1 cellular context compared by ENCODE assay signal in genomic region chr1:244970661-244971523, GRCh38.
TF ChIP-seq lines count a peak whose summit lies in the region.

No MANE protein-coding gene starts in this region.

TF ChIP-seq in WTC11, 78 proteins besides CTCF, POLR2A, EP300 and RAD21 (continued from another document):
- TF ChIP-seq, protein P1, sequence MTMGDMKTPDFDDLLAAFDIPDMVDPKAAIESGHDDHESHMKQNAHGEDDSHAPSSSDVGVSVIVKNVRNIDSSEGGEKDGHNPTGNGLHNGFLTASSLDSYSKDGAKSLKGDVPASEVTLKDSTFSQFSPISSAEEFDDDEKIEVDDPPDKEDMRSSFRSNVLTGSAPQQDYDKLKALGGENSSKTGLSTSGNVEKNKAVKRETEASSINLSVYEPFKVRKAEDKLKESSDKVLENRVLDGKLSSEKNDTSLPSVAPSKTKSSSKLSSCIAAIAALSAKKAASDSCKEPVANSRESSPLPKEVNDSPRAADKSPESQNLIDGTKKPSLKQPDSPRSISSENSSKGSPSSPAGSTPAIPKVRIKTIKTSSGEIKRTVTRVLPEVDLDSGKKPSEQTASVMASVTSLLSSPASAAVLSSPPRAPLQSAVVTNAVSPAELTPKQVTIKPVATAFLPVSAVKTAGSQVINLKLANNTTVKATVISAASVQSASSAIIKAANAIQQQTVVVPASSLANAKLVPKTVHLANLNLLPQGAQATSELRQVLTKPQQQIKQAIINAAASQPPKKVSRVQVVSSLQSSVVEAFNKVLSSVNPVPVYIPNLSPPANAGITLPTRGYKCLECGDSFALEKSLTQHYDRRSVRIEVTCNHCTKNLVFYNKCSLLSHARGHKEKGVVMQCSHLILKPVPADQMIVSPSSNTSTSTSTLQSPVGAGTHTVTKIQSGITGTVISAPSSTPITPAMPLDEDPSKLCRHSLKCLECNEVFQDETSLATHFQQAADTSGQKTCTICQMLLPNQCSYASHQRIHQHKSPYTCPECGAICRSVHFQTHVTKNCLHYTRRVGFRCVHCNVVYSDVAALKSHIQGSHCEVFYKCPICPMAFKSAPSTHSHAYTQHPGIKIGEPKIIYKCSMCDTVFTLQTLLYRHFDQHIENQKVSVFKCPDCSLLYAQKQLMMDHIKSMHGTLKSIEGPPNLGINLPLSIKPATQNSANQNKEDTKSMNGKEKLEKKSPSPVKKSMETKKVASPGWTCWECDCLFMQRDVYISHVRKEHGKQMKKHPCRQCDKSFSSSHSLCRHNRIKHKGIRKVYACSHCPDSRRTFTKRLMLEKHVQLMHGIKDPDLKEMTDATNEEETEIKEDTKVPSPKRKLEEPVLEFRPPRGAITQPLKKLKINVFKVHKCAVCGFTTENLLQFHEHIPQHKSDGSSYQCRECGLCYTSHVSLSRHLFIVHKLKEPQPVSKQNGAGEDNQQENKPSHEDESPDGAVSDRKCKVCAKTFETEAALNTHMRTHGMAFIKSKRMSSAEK (CRISPR knock-in tag; IDR thresholded peaks at IDR 0.05; ENCODE audit: borderline replicate concordance) = peak; percentile 58; the same call in 1 of the 2 replicates
- TF ChIP-seq ZNF416 (CRISPR knock-in tag; IDR thresholded peaks at IDR 0.05) (no peak), EMX1 (CRISPR knock-in tag; IDR thresholded peaks at IDR 0.05) (0 out of 2 replicates have a peak, but pooled peaks have one; percentile 36), NFE2L1 (CRISPR knock-in tag; IDR thresholded peaks at IDR 0.05) (peak; percentile 74; the same call in 1 of the 2 replicates), ERG (CRISPR knock-in tag; IDR thresholded peaks at IDR 0.05) (no peak), GTF2I (CRISPR knock-in tag; conservative IDR thresholded peaks at IDR 0.05) (no peak), TEAD4 (CRISPR knock-in tag; IDR thresholded peaks at IDR 0.05) (no peak), RORB (CRISPR knock-in tag; IDR thresholded peaks at IDR 0.05) (no peak), FOXK1 (CRISPR knock-in tag; IDR thresholded peaks at IDR 0.05) (peak; percentile 72; the same call in 1 of the 2 replicates), SMAD4 (CRISPR knock-in tag; IDR thresholded peaks at IDR 0.05) (no peak), AR (CRISPR knock-in tag; IDR thresholded peaks at IDR 0.05) (peak; percentile 67; the same call in 1 of the 2 replicates), NR2C2 (CRISPR knock-in tag; IDR thresholded peaks at IDR 0.05) (no peak), GABPB1 (CRISPR knock-in tag; IDR thresholded peaks at IDR 0.05) (peak; percentile 37), ZNF219 (CRISPR knock-in tag; IDR thresholded peaks at IDR 0.05; ENCODE audit: borderline replicate concordance) (no peak), ZBTB21 (CRISPR knock-in tag; IDR thresholded peaks at IDR 0.05; ENCODE audit: borderline replicate concordance) (no peak), HMGXB4 (CRISPR knock-in tag; IDR thresholded peaks at IDR 0.05) (peak; percentile 98), PRRX2 (CRISPR knock-in tag; IDR thresholded peaks at IDR 0.05) (peak; percentile 24; the same call in 1 of the 2 replicates), FOXP1 (CRISPR knock-in tag; IDR thresholded peaks at IDR 0.05; ENCODE audit: borderline replicate concordance) (peak; percentile 63; the same call in 1 of the 2 replicates), KAT7 (CRISPR knock-in tag; IDR thresholded peaks at IDR 0.05; ENCODE audit: borderline replicate concordance) (0 out of 2 replicates have a peak, but pooled peaks have one; percentile 40), HMGA2 (CRISPR knock-in tag; IDR thresholded peaks at IDR 0.05) (no peak), SP1 (CRISPR knock-in tag; conservative IDR thresholded peaks at IDR 0.05) (0 out of 2 replicates have a peak, but pooled peaks have one; percentile 47), ZNF281 (CRISPR knock-in tag; IDR thresholded peaks at IDR 0.05) (no peak; the same call in 1 of the 2 replicates), TP53 (CRISPR knock-in tag; IDR thresholded peaks at IDR 0.05) (no peak; the same call in 1 of the 2 replicates), ZNF423 (CRISPR knock-in tag; IDR thresholded peaks at IDR 0.05) (peak; percentile 28; the same call in 1 of the 2 replicates), ETV6 (CRISPR knock-in tag; IDR thresholded peaks at IDR 0.05) (peak; percentile 41), FOXJ3 (CRISPR knock-in tag; IDR thresholded peaks at IDR 0.05; ENCODE audit: borderline replicate concordance) (no peak)
- TF ChIP-seq, protein P2, sequence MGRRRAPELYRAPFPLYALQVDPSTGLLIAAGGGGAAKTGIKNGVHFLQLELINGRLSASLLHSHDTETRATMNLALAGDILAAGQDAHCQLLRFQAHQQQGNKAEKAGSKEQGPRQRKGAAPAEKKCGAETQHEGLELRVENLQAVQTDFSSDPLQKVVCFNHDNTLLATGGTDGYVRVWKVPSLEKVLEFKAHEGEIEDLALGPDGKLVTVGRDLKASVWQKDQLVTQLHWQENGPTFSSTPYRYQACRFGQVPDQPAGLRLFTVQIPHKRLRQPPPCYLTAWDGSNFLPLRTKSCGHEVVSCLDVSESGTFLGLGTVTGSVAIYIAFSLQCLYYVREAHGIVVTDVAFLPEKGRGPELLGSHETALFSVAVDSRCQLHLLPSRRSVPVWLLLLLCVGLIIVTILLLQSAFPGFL (CRISPR knock-in tag; IDR thresholded peaks at IDR 0.05; ENCODE audit: borderline replicate concordance) = peak; percentile 26; the same call in 1 of the 2 replicates
- TF ChIP-seq, protein P3, sequence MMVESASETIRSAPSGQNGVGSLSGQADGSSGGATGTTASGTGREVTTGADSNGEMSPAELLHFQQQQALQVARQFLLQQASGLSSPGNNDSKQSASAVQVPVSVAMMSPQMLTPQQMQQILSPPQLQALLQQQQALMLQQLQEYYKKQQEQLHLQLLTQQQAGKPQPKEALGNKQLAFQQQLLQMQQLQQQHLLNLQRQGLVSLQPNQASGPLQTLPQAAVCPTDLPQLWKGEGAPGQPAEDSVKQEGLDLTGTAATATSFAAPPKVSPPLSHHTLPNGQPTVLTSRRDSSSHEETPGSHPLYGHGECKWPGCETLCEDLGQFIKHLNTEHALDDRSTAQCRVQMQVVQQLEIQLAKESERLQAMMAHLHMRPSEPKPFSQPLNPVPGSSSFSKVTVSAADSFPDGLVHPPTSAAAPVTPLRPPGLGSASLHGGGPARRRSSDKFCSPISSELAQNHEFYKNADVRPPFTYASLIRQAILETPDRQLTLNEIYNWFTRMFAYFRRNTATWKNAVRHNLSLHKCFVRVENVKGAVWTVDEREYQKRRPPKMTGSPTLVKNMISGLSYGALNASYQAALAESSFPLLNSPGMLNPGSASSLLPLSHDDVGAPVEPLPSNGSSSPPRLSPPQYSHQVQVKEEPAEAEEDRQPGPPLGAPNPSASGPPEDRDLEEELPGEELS (CRISPR knock-in tag; IDR thresholded peaks at IDR 0.05) = peak; percentile 65
- TF ChIP-seq, protein P4, sequence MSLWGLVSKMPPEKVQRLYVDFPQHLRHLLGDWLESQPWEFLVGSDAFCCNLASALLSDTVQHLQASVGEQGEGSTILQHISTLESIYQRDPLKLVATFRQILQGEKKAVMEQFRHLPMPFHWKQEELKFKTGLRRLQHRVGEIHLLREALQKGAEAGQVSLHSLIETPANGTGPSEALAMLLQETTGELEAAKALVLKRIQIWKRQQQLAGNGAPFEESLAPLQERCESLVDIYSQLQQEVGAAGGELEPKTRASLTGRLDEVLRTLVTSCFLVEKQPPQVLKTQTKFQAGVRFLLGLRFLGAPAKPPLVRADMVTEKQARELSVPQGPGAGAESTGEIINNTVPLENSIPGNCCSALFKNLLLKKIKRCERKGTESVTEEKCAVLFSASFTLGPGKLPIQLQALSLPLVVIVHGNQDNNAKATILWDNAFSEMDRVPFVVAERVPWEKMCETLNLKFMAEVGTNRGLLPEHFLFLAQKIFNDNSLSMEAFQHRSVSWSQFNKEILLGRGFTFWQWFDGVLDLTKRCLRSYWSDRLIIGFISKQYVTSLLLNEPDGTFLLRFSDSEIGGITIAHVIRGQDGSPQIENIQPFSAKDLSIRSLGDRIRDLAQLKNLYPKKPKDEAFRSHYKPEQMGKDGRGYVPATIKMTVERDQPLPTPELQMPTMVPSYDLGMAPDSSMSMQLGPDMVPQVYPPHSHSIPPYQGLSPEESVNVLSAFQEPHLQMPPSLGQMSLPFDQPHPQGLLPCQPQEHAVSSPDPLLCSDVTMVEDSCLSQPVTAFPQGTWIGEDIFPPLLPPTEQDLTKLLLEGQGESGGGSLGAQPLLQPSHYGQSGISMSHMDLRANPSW (CRISPR knock-in tag; conservative IDR thresholded peaks at IDR 0.05; ENCODE audit: low read depth) = no peak
